ENCODE assay signal across 1 cellular context in genomic region chr12:8828514-8829127, GRCh38.
TF ChIP-seq lines count a peak whose summit lies in the region.

No MANE protein-coding gene starts in this region.

TF ChIP-seq in GM23338, 12 proteins besides CTCF, POLR2A, EP300 and RAD21:
- TF ChIP-seq ETS1 (IDR thresholded peaks at IDR 0.05) (no peak), ZNF331 (CRISPR knock-in tag; IDR thresholded peaks at IDR 0.05; ENCODE audit: low read depth) (no peak), CREB1 (CRISPR knock-in tag; IDR thresholded peaks at IDR 0.05; ENCODE audit: low read depth) (no peak), POLR2AphosphoS5 (IDR thresholded peaks at IDR 0.05; ENCODE audit: low read depth) (no peak), STAT1 (IDR thresholded peaks at IDR 0.05; ENCODE audit: unreplicated experiment) (no peak), ZNF114 (CRISPR knock-in tag; IDR thresholded peaks at IDR 0.05) (no peak), EZH2phosphoT487 (IDR thresholded peaks at IDR 0.05; ENCODE audit: unreplicated experiment) (no peak), EZH2 (IDR thresholded peaks at IDR 0.05; ENCODE audit: low read depth, unreplicated experiment) (no peak), NANOG (IDR thresholded peaks at IDR 0.05; ENCODE audit: borderline replicate concordance) (no peak), REST (IDR thresholded peaks at IDR 0.05; ENCODE audit: unreplicated experiment) (no peak), JUNB (IDR thresholded peaks at IDR 0.05; ENCODE audit: unreplicated experiment) (no peak)
- TF ChIP-seq, protein P1, sequence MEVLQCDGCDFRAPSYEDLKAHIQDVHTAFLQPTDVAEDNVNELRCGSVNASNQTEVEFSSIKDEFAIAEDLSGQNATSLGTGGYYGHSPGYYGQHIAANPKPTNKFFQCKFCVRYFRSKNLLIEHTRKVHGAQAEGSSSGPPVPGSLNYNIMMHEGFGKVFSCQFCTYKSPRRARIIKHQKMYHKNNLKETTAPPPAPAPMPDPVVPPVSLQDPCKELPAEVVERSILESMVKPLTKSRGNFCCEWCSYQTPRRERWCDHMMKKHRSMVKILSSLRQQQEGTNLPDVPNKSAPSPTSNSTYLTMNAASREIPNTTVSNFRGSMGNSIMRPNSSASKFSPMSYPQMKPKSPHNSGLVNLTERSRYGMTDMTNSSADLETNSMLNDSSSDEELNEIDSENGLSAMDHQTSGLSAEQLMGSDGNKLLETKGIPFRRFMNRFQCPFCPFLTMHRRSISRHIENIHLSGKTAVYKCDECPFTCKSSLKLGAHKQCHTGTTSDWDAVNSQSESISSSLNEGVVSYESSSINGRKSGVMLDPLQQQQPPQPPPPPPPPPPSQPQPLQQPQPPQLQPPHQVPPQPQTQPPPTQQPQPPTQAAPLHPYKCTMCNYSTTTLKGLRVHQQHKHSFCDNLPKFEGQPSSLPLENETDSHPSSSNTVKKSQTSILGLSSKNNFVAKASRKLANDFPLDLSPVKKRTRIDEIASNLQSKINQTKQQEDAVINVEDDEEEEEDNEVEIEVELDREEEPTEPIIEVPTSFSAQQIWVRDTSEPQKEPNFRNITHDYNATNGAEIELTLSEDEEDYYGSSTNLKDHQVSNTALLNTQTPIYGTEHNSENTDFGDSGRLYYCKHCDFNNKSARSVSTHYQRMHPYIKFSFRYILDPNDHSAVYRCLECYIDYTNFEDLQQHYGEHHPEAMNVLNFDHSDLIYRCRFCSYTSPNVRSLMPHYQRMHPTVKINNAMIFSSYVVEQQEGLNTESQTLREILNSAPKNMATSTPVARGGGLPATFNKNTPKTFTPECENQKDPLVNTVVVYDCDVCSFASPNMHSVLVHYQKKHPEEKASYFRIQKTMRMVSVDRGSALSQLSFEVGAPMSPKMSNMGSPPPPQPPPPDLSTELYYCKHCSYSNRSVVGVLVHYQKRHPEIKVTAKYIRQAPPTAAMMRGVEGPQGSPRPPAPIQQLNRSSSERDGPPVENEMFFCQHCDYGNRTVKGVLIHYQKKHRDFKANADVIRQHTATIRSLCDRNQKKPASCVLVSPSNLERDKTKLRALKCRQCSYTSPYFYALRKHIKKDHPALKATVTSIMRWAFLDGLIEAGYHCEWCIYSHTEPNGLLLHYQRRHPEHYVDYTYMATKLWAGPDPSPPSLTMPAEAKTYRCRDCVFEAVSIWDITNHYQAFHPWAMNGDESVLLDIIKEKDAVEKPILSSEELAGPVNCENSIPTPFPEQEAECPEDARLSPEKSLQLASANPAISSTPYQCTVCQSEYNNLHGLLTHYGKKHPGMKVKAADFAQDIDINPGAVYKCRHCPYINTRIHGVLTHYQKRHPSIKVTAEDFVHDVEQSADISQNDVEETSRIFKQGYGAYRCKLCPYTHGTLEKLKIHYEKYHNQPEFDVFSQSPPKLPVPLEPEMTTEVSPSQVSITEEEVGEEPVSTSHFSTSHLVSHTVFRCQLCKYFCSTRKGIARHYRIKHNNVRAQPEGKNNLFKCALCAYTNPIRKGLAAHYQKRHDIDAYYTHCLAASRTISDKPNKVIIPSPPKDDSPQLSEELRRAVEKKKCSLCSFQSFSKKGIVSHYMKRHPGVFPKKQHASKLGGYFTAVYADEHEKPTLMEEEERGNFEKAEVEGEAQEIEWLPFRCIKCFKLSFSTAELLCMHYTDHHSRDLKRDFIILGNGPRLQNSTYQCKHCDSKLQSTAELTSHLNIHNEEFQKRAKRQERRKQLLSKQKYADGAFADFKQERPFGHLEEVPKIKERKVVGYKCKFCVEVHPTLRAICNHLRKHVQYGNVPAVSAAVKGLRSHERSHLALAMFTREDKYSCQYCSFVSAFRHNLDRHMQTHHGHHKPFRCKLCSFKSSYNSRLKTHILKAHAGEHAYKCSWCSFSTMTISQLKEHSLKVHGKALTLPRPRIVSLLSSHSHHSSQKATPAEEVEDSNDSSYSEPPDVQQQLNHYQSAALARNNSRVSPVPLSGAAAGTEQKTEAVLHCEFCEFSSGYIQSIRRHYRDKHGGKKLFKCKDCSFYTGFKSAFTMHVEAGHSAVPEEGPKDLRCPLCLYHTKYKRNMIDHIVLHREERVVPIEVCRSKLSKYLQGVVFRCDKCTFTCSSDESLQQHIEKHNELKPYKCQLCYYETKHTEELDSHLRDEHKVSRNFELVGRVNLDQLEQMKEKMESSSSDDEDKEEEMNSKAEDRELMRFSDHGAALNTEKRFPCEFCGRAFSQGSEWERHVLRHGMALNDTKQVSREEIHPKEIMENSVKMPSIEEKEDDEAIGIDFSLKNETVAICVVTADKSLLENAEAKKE (CRISPR knock-in tag; IDR thresholded peaks at IDR 0.05) = no peak
